ENCODE assay signal across 8 cellular contexts in the genomic region with DNA sequence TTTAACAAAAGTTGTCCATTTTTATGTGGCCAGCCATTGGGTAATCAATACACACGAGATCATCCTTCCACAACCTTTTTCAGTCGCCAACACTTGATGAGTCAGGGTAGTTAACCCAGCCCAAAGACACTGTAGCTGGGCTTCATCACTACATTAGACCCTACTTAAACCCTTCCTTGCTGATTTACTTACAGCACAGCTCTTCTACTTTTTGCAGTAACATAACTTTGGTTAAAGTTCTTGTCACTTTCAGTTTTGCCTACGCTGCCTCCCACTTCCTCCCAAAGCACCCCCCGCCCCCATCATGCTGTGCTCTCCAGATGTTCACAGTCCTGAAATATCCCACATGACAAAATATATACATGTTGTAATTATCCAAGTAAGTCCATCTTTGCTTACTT.
DNase-seq lines count a peak whose midpoint lies in the region; ATAC-seq and TF ChIP-seq lines count a peak whose summit lies in the region.

No MANE protein-coding gene starts in this region.

- H3F3A ChIP-seq in MM.1S (ENCODE audit: insufficient read depth, low read length), result peaks cover 18% of the 10 kb centered on the region

- no peaks in the 10 kb centered on the region for H3K9me3 ChIP-seq in MM.1S (replicated peaks; ENCODE audit: insufficient read depth, low read length)

- H3K9me2 ChIP-seq in MM.1S (replicated peaks; ENCODE audit: insufficient read depth, low read length), result no peaks in the 10 kb centered on the region

- peaks cover 17% of the 10 kb centered on the region for H3K4me1 ChIP-seq in MM.1S (ENCODE audit: low read length)

- no peak overlapping the region for H3K27ac Mint-ChIP-seq in dendritic cell treated with granulocyte-macrophage colony-stimulating factor and Interleukin-4, amounts not matched to agents 40 ng/mL and 50 ng/mL, for 4 days
- no peak overlapping the region for H3K27ac Mint-ChIP-seq in nephron progenitor cell

- intact Hi-C loops in dendritic cell treated with granulocyte-macrophage colony-stimulating factor and Interleukin-4, amounts not matched to agents 40 ng/mL and 50 ng/mL, for 4 days (cut with micrococcal nuclease), result no loop called here

- peaks cover 10% of the 10 kb centered on the region for H3K4me1 Mint-ChIP-seq in dendritic cell treated with granulocyte-macrophage colony-stimulating factor and Interleukin-4, amounts not matched to agents 40 ng/mL and 50 ng/mL, for 4 days (ENCODE audit: low read depth)
- H3K4me1 Mint-ChIP-seq in nephron progenitor cell, result peaks cover 62% of the 10 kb centered on the region

- peak overlapping the region; percentile 57 for H3K4me3 ChIP-seq in MM.1S (ENCODE audit: low read length)

- H3K27me3 Mint-ChIP-seq in dendritic cell treated with granulocyte-macrophage colony-stimulating factor and Interleukin-4, amounts not matched to agents 40 ng/mL and 50 ng/mL, for 4 days, result no peaks in the 10 kb centered on the region
- peaks cover 7% of the 10 kb centered on the region for H3K27me3 Mint-ChIP-seq in nephron progenitor cell (ENCODE audit: low read depth, poor library complexity)

- peak overlapping the region; percentile 28; the same call in 1 of the 2 replicates for H3K9ac ChIP-seq in MM.1S (ENCODE audit: low read length)

- H2AFZ ChIP-seq in MM.1S (ENCODE audit: low read length), result peak overlapping the region; percentile 32

- H3K36me3 Mint-ChIP-seq in dendritic cell treated with granulocyte-macrophage colony-stimulating factor and Interleukin-4, amounts not matched to agents 40 ng/mL and 50 ng/mL, for 4 days (ENCODE audit: low read depth), result no peaks in the 10 kb centered on the region
- H3K36me3 Mint-ChIP-seq in nephron progenitor cell (ENCODE audit: low read depth), result no peaks in the 10 kb centered on the region

- no peaks in the 10 kb centered on the region for H3K27me3 ChIP-seq in MM.1S (replicated peaks; ENCODE audit: insufficient read depth, low read length)

- peak overlapping the region; percentile 48 for H3K4me3 Mint-ChIP-seq in dendritic cell treated with granulocyte-macrophage colony-stimulating factor and Interleukin-4, amounts not matched to agents 40 ng/mL and 50 ng/mL, for 4 days
- H3K4me3 Mint-ChIP-seq in nephron progenitor cell, result no peak overlapping the region

- H3K36me3 ChIP-seq in MM.1S (replicated peaks; ENCODE audit: insufficient read depth, low read length), result no peaks in the 10 kb centered on the region

- peak overlapping the region; percentile 83 for H3K4me2 ChIP-seq in MM.1S (ENCODE audit: low read depth, low read length)

- no peaks in the 10 kb centered on the region for H3K9me3 Mint-ChIP-seq in dendritic cell treated with granulocyte-macrophage colony-stimulating factor and Interleukin-4, amounts not matched to agents 40 ng/mL and 50 ng/mL, for 4 days
- no peaks in the 10 kb centered on the region for H3K9me3 Mint-ChIP-seq in nephron progenitor cell

- H3K79me2 ChIP-seq in MM.1S (ENCODE audit: low read length), result no peaks in the 10 kb centered on the region

- DNase-seq in AG09319 (ENCODE audit: extremely low read depth, low read depth), result peak; percentile 45
- peak; percentile 72 for DNase-seq in MM.1S
- DNase-seq in effector CD4-positive, alpha-beta T cell, result no peak
- no peak for DNase-seq in nephron progenitor cell
- no peak for DNase-seq in GOT3 (lab: John Stamatoyannopoulos, UW)
- no peak for DNase-seq in NCI-H187 treated with DMSO at 0.1 percent for 48 hours (lab: John Stamatoyannopoulos, UW)

- TF ChIP-seq CTCF in AG09319 (IDR thresholded peaks at IDR 0.05; ENCODE audit: low read depth, low read length), result no peak
- no peak for TF ChIP-seq CTCF in MM.1S (IDR thresholded peaks at IDR 0.05; ENCODE audit: low read length)
- TF ChIP-seq CTCF in nephron progenitor cell (IDR thresholded peaks at IDR 0.05), result no peak

- peak overlapping the region; percentile 67; the same call in 1 of the 2 replicates for H3K27ac ChIP-seq in MM.1S (ENCODE audit: low read length)

- ATAC-seq in GM19351 (IDR thresholded peaks at IDR 0.05; ENCODE audit: unreplicated experiment), result peak; percentile 66

- H4K20me1 ChIP-seq in MM.1S (ENCODE audit: insufficient read depth, low read length), result no peaks in the 10 kb centered on the region

Comparison
In these comparisons a context has a peak if more than half of its experiments do, and no peak if none do; other contexts are left out.
1. DNase-seq: peak in AG09319 (single experiment) and MM.1S (single experiment); none in effector CD4-positive, alpha-beta T cell (single experiment), nephron progenitor cell (single experiment), GOT3 (single experiment) and NCI-H187 treated with DMSO at 0.1 percent for 48 hours (single experiment).